In the genomic region with DNA sequence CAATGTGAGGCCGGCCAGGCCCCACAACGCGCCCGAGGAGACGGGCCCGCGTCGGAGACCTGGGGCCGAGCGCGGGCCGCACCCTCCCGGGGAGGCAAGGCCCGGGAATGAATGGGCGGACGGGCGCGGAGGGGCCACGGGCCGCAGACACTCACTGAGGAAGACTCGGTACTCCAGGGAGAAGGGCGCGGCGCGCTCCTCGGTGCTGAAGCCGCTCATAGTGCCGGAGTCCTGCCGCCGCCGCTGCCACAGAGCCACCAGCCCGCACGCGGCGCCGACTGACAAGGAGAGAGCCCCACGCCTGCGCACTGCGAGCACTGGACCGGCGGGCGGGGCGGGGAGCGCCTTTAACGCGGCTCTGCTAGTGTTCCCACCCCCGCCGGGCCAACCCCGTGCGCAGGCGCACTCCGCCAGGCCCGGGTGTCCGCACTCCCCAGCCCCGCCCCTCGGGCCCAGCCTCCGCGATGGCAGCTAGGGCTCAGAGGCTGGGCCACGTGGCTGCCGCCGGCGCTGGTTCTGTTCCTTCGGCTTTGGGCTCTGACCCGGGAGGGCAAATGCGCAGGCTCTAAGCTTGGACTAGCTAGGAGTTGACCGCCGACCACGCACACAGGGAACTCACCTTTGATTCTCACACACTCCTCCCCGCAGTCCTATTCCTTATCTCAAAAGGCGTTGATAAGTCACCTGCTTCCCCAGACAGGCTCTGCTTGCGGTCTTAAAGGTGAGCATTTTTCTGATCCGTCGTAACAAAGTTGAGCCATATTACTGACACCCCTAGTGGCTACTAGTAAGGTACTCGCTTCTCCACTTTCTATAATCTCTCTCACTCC, we compare ENCODE assay signal across 8 cellular contexts. TPM values are rescaled to one million over a fixed set of nuclear protein-coding genes. Genes with fewer than 3 reads are reported as not detected.
DNase-seq lines count a peak whose midpoint lies in the region; ATAC-seq and TF ChIP-seq lines count a peak whose summit lies in the region.

TSS of gene PPA1 (minus strand) at position 321 of the 830 bp plus-strand sequence. CDS start at position 219, 102 bp downstream.

- POLR2A ChIA-PET in naive thymus-derived CD4-positive, alpha-beta T cell (lab: Charles Lee): interaction anchor here (0.8 to 2.2 kb wide), 3 partner anchors 59 to 171 kb away, joined by 3 to 11 read pairs (median 6); partner anchors contain the start of genes EIF4EBP2 and SAR1A

- H3K36me3 ChIP-seq in DOHH2 (ENCODE audit: control insufficient read depth, low read length): peaks cover 45% of the 10 kb centered on the region
- H3K36me3 ChIP-seq in naive thymus-derived CD4-positive, alpha-beta T cell (ENCODE audit: control insufficient read depth in 2 of 3, insufficient read depth in 3 of 3, low read length in 3 of 3): peaks cover 0 to 12% (median 0%) of the 10 kb centered on the region in 3 experiments

- peak within 1 kb of the TSS; percentile 86 for H3K4me3 Mint-ChIP-seq in activated T-helper 1 cell treated with anti-CD3 and anti-CD28 coated beads, Interleukin-12 subunit alpha, Interleukin-12 subunit beta, Interleukin-2, Interleukin-4 antibody, amounts not matched to agents 30 ng/mL and 10 ng/mL and 1 ng/mL, durations not matched to agents 14 hours and 24 hours and 36 hours
- H3K4me3 Mint-ChIP-seq in naive thymus-derived CD4-positive, alpha-beta T cell: peak within 1 kb of the TSS; percentile 74 to 94 (median 87)
- H3K4me3 Mint-ChIP-seq in stimulated activated naive B cell treated with anti-CD40 and anti-IgM and Interleukin-4, amounts not matched to agents 10 μg/mL and 1 μg/mL and 100 μg/mL, for 72 hours: peak within 1 kb of the TSS; percentile 74 to 80

- DNase-seq in Kasumi-1 (lab: John Stamatoyannopoulos, UW) (peak; percentile 96 to 98), RKO (ENCODE audit: low spot score) (peak; percentile 97), fibroblast of gingiva (ENCODE audit: low read depth) (peak; percentile 93)
- DNase-seq in activated T-helper 1 cell treated with anti-CD3 and anti-CD28 coated beads, Interleukin-12 subunit alpha, Interleukin-12 subunit beta, Interleukin-2, Interleukin-4 antibody, amounts not matched to agents 30 ng/mL and 10 ng/mL and 1 ng/mL, durations not matched to agents 14 hours and 24 hours and 36 hours (ENCODE audit: low spot score): peak; percentile 100
- peak; percentile 98 to 100 (median 99) for DNase-seq in naive thymus-derived CD4-positive, alpha-beta T cell
- DNase-seq in stimulated activated naive B cell treated with anti-CD40 and anti-IgM and Interleukin-4, amounts not matched to agents 10 μg/mL and 1 μg/mL and 100 μg/mL, for 72 hours: peak; percentile 98

- peaks cover 18% of the 10 kb centered on the region for H3K36me3 Mint-ChIP-seq in activated T-helper 1 cell treated with anti-CD3 and anti-CD28 coated beads, Interleukin-12 subunit alpha, Interleukin-12 subunit beta, Interleukin-2, Interleukin-4 antibody, amounts not matched to agents 30 ng/mL and 10 ng/mL and 1 ng/mL, durations not matched to agents 14 hours and 24 hours and 36 hours (ENCODE audit: low read depth)
- H3K36me3 Mint-ChIP-seq in naive thymus-derived CD4-positive, alpha-beta T cell: peaks cover 0 to 6% (median 4%) of the 10 kb centered on the region in 5 donors
- H3K36me3 Mint-ChIP-seq in stimulated activated naive B cell treated with anti-CD40 and anti-IgM and Interleukin-4, amounts not matched to agents 10 μg/mL and 1 μg/mL and 100 μg/mL, for 72 hours: peaks cover 7 to 14% of the 10 kb centered on the region in 2 donors

- CTCF ChIA-PET in naive thymus-derived CD4-positive, alpha-beta T cell (lab: Charles Lee): interaction anchor here (0.5 to 3.7 kb wide), 5 partner anchors 11 to 131 kb away, joined by 3 to 34 read pairs (median 4); partner anchors contain the start of gene SAR1A

- H4K20me1 ChIP-seq in DOHH2 (ENCODE audit: control insufficient read depth, insufficient read depth, low read depth, low read length): peaks cover 12% of the 10 kb centered on the region; the same call in 1 of the 2 replicates

- intact Hi-C loops in activated T-helper 1 cell treated with anti-CD3 and anti-CD28 coated beads, Interleukin-12 subunit alpha, Interleukin-12 subunit beta, Interleukin-2, Interleukin-4 antibody, amounts not matched to agents 30 ng/mL and 10 ng/mL and 1 ng/mL, durations not matched to agents 14 hours and 24 hours and 36 hours (cut with micrococcal nuclease): loop anchor here (1.0 to 10.0 kb wide), 8 partner anchors 12 to 341 kb away; partner anchors contain the start of genes EIF4EBP2, LRRC20, PALD1 and SAR1A
- intact Hi-C loops in naive thymus-derived CD4-positive, alpha-beta T cell (cut with micrococcal nuclease): loop anchor here (1.0 to 5.0 kb wide), 12 partner anchors 12 to 654 kb away; partner anchors contain the start of genes EIF4EBP2 (in 2 of the 2), PCBD1 (in 2 of the 2), SAR1A (in 2 of the 2) and TYSND1 (in 2 of the 2)

- peak within 1 kb of the TSS; percentile 63 for H3K27ac ChIP-seq in DOHH2 (ENCODE audit: low read depth, low read length)
- H3K27ac ChIP-seq in naive thymus-derived CD4-positive, alpha-beta T cell (ENCODE audit: low read depth, low read length): peak within 1 kb of the TSS; percentile 84

- H3K4me1 ChIP-seq in DOHH2 (ENCODE audit: control insufficient read depth, low read length): peaks cover 37% of the 10 kb centered on the region
- H3K4me1 ChIP-seq in naive thymus-derived CD4-positive, alpha-beta T cell (ENCODE audit: control insufficient read depth in 2 of 2, insufficient read depth in 2 of 2, low read length in 2 of 2): peaks cover 4 to 5% of the 10 kb centered on the region in 2 donors

- H3K4me3 ChIP-seq in DOHH2 (ENCODE audit: low read length): peak within 1 kb of the TSS; percentile 78
- peak within 1 kb of the TSS; percentile 88 for H3K4me3 ChIP-seq in naive thymus-derived CD4-positive, alpha-beta T cell (ENCODE audit: low read length)

- no peaks in the 10 kb centered on the region for H3K27me3 ChIP-seq in DOHH2 (ENCODE audit: control insufficient read depth, low read length)
- no peaks in the 10 kb centered on the region for H3K27me3 ChIP-seq in naive thymus-derived CD4-positive, alpha-beta T cell (ENCODE audit: control insufficient read depth in 2 of 2, insufficient read depth in 2 of 2, low read length in 2 of 2)

- no peaks in the 10 kb centered on the region for H3K9me2 ChIP-seq in DOHH2 (replicated peaks; ENCODE audit: control insufficient read depth, low read length)

- H3K79me2 ChIP-seq in DOHH2 (ENCODE audit: control insufficient read depth, low read length): peaks cover 49% of the 10 kb centered on the region

- peaks cover 13% of the 10 kb centered on the region for H3F3A ChIP-seq in DOHH2 (ENCODE audit: control insufficient read depth, insufficient read depth)

- H3K27me3 Mint-ChIP-seq in activated T-helper 1 cell treated with anti-CD3 and anti-CD28 coated beads, Interleukin-12 subunit alpha, Interleukin-12 subunit beta, Interleukin-2, Interleukin-4 antibody, amounts not matched to agents 30 ng/mL and 10 ng/mL and 1 ng/mL, durations not matched to agents 14 hours and 24 hours and 36 hours (ENCODE audit: insufficient read depth): no peaks in the 10 kb centered on the region
- H3K27me3 Mint-ChIP-seq in naive thymus-derived CD4-positive, alpha-beta T cell: no peaks in the 10 kb centered on the region
- no peaks in the 10 kb centered on the region for H3K27me3 Mint-ChIP-seq in stimulated activated naive B cell treated with anti-CD40 and anti-IgM and Interleukin-4, amounts not matched to agents 10 μg/mL and 1 μg/mL and 100 μg/mL, for 72 hours

- no peaks in the 10 kb centered on the region for H3K9me3 ChIP-seq in DOHH2 (ENCODE audit: control insufficient read depth, insufficient read depth, low read length)
- no peaks in the 10 kb centered on the region for H3K9me3 ChIP-seq in naive thymus-derived CD4-positive, alpha-beta T cell (ENCODE audit: control insufficient read depth in 2 of 3, low read length in 3 of 3)

- H3K4me2 ChIP-seq in DOHH2 (ENCODE audit: low read length): peak within 1 kb of the TSS; percentile 97

- ATAC-seq in GM21825 (IDR thresholded peaks at IDR 0.05; ENCODE audit: unreplicated experiment): peak; percentile 86
- peak; percentile 99 for ATAC-seq in naive thymus-derived CD4-positive, alpha-beta T cell
- peak; percentile 93 to 97 for ATAC-seq in stimulated activated naive B cell treated with anti-CD40 and anti-IgM and Interleukin-4, amounts not matched to agents 10 μg/mL and 1 μg/mL and 100 μg/mL, for 72 hours (replicated peaks)

- no peaks in the 10 kb centered on the region for H3K9me3 Mint-ChIP-seq in activated T-helper 1 cell treated with anti-CD3 and anti-CD28 coated beads, Interleukin-12 subunit alpha, Interleukin-12 subunit beta, Interleukin-2, Interleukin-4 antibody, amounts not matched to agents 30 ng/mL and 10 ng/mL and 1 ng/mL, durations not matched to agents 14 hours and 24 hours and 36 hours
- H3K9me3 Mint-ChIP-seq in naive thymus-derived CD4-positive, alpha-beta T cell: peaks cover 0 to 2% (median 0%) of the 10 kb centered on the region in 11 donors
- H3K9me3 Mint-ChIP-seq in stimulated activated naive B cell treated with anti-CD40 and anti-IgM and Interleukin-4, amounts not matched to agents 10 μg/mL and 1 μg/mL and 100 μg/mL, for 72 hours: no peaks in the 10 kb centered on the region

- H3K27ac Mint-ChIP-seq in activated T-helper 1 cell treated with anti-CD3 and anti-CD28 coated beads, Interleukin-12 subunit alpha, Interleukin-12 subunit beta, Interleukin-2, Interleukin-4 antibody, amounts not matched to agents 30 ng/mL and 10 ng/mL and 1 ng/mL, durations not matched to agents 14 hours and 24 hours and 36 hours: peak within 1 kb of the TSS; percentile 84
- peak within 1 kb of the TSS; percentile 79 to 99 (median 92) for H3K27ac Mint-ChIP-seq in naive thymus-derived CD4-positive, alpha-beta T cell
- peak within 1 kb of the TSS; percentile 97 for H3K27ac Mint-ChIP-seq in stimulated activated naive B cell treated with anti-CD40 and anti-IgM and Interleukin-4, amounts not matched to agents 10 μg/mL and 1 μg/mL and 100 μg/mL, for 72 hours

- peaks cover 44% of the 10 kb centered on the region for H3K4me1 Mint-ChIP-seq in activated T-helper 1 cell treated with anti-CD3 and anti-CD28 coated beads, Interleukin-12 subunit alpha, Interleukin-12 subunit beta, Interleukin-2, Interleukin-4 antibody, amounts not matched to agents 30 ng/mL and 10 ng/mL and 1 ng/mL, durations not matched to agents 14 hours and 24 hours and 36 hours (ENCODE audit: low read depth)
- H3K4me1 Mint-ChIP-seq in naive thymus-derived CD4-positive, alpha-beta T cell: peaks cover 9 to 47% (median 35%) of the 10 kb centered on the region in 7 donors
- peaks cover 6 to 11% of the 10 kb centered on the region in 2 donors for H3K4me1 Mint-ChIP-seq in stimulated activated naive B cell treated with anti-CD40 and anti-IgM and Interleukin-4, amounts not matched to agents 10 μg/mL and 1 μg/mL and 100 μg/mL, for 72 hours

- peak; percentile 60 for TF ChIP-seq CTCF in DOHH2 (IDR thresholded peaks at IDR 0.05; ENCODE audit: low read depth, low read length, poor library complexity, severe bottlenecking)

RNA-seq across cellular contexts. Expression of gene PPA1, which starts in this region (rescaled TPM):
- total RNA-seq in activated T-helper 1 cell treated with anti-CD3 and anti-CD28 coated beads, Interleukin-12 subunit alpha, Interleukin-12 subunit beta, Interleukin-2, Interleukin-4 antibody, amounts not matched to agents 30 ng/mL and 10 ng/mL and 1 ng/mL, durations not matched to agents 14 hours and 24 hours and 36 hours: 374 and 393 TPM in 2 replicates
- total RNA-seq in naive thymus-derived CD4-positive, alpha-beta T cell: 100 to 1,000 TPM in 1 of 5 experiments, 10 to 100 TPM in 4; 51.9 to 175 (median 69.6) TPM
- 100 to 1,000 TPM; 153 to 179 TPM for polyA plus RNA-seq in naive thymus-derived CD4-positive, alpha-beta T cell

Comparison
In these comparisons a context has a peak if more than half of its experiments do, and no peak if none do; other contexts are left out.
1. Peak in every context shown above with its lines: DNase-seq, ATAC-seq, H3K4me3 ChIP-seq and H3K27ac ChIP-seq.